ENCODE assay signal across 40 cellular contexts in genomic region chr17:3526971-3527370, GRCh38. TPM values are rescaled to one million over a fixed set of nuclear protein-coding genes. Genes with fewer than 3 reads are reported as not detected.
"Had no signal": no experiment of that assay in that cellular context is flagged by ENCODE, and none has a peak within 500 bp of the region (broad histone marks: within the 10 kb centered on the region; RNA-seq: fewer than 3 reads in every experiment).

No MANE protein-coding gene starts in this region.

- H3K27ac ChIP-seq: body of pancreas, breast epithelium, KMS-11, PC-9, RWPE1, VCaP had no signal

- H3K36me3 ChIP-seq: breast epithelium had no signal

- H2AFZ ChIP-seq: PC-9 had no signal

- FAIRE-seq: astrocyte, RCC 7860 had no signal

- H3K27me3 ChIP-seq: body of pancreas had no signal

- ATAC-seq: activated CD8-positive, alpha-beta memory T cell treated with anti-CD3 and anti-CD28 coated beads, Interleukin-2, amount 10 ng/mL, durations not matched to agents 7 days and 5 days; activated T-cell treated with anti-CD3 and anti-CD28 coated beads, Interleukin-2, amount 50 U/mL, for 72 hours; activated T-helper 17 cell treated with anti-CD3 and anti-CD28 coated beads, Interleukin-2, amount 50 U/mL, for 72 hours; body of pancreas; Right ventricle myocardium inferior had no signal

- H3K9ac ChIP-seq: KMS-11 had no signal

- H3K9me3 ChIP-seq: body of pancreas, breast epithelium had no signal

- H3K4me3 ChIP-seq: body of pancreas, breast epithelium, PC-9 had no signal

- DNase-seq: activated B cell treated with CpG ODN at 0.5 μM for 24 hours; activated CD4-positive, alpha-beta memory T cell treated with anti-CD3 and anti-CD28 coated beads, Interleukin-2, amount 10 ng/mL, durations not matched to agents 7 days and 5 days; activated CD4-positive, alpha-beta T cell treated with anti-CD3 and anti-CD28 coated beads for 4 hours; activated CD4-positive, CD25-positive, alpha-beta regulatory T cell treated with anti-CD3 and anti-CD28 coated beads, Interleukin-2, amount 50 U/mL, for 72 hours; activated CD8-positive, alpha-beta memory T cell treated with anti-CD3 and anti-CD28 coated beads for 24 hours; activated CD8-positive, alpha-beta memory T cell treated with anti-CD3 and anti-CD28 coated beads, Interleukin-2, amount 10 ng/mL, durations not matched to agents 7 days and 5 days; activated CD8-positive, alpha-beta memory T cell treated with anti-CD3 and anti-CD28 coated beads, Interleukin-2, amount 50 U/mL, for 48 hours; activated effector memory CD4-positive, alpha-beta T cell treated with anti-CD3 and anti-CD28 coated beads, Interleukin-2, amount 50 U/mL, for 16 hours; activated naive CD4-positive, alpha-beta T cell; activated naive CD4-positive, alpha-beta T cell treated with anti-CD3 and anti-CD28 coated beads, Interleukin-2, amount 50 U/mL, for 16 hours; activated naive CD8-positive, alpha-beta T cell treated with anti-CD3 and anti-CD28 coated beads for 36 hours; activated T-cell treated with anti-CD3 and anti-CD28 coated beads, Interleukin-2, amount 50 U/mL, for 1 hour; activated T-cell treated with anti-CD3 and anti-CD28 coated beads, Interleukin-2, amount 50 U/mL, for 72 hours; amniotic stem cell; body of pancreas; caudate nucleus; MM.1S; MV-4-11; NCI-H1092; NCI-H1436 treated with DMSO at 0.1 percent for 48 hours; NCI-H1694 treated with DMSO at 0.1 percent for 48 hours; NCI-H2029; NCI-H510A; NCI-H526; NCI-H748 treated with DMSO at 0.1 percent for 48 hours; NK-92 treated with Interleukin-12 subunit alpha and Interleukin-12 subunit beta, amount 100 ng/mL, for 24 hours; PC-9; SW 1271; T-helper 1 cell; T-helper 2 cell; T-helper 9 cell had no signal

- H3K4me1 ChIP-seq: body of pancreas, breast epithelium had no signal

- H3K4me2 ChIP-seq: KMS-11, PC-9 had no signal

RNA-seq across cellular contexts. Expression of gene ASPA, which starts 51.2 kb away (rescaled TPM):
- total RNA-seq: activated B cell treated with CpG ODN at 0.5 μM for 24 hours; activated CD4-positive, alpha-beta memory T cell treated with anti-CD3 and anti-CD28 coated beads, Interleukin-2, amount 10 ng/mL, durations not matched to agents 7 days and 5 days; activated CD8-positive, alpha-beta memory T cell treated with anti-CD3 and anti-CD28 coated beads, Interleukin-2, amount 10 ng/mL, durations not matched to agents 7 days and 5 days; activated naive CD8-positive, alpha-beta T cell treated with anti-CD3 and anti-CD28 coated beads for 36 hours; astrocyte; PC-9 had no signal

RNA-seq across cellular contexts. Expression of gene SPATA22, which starts 55.4 kb away (rescaled TPM):
- total RNA-seq: activated B cell treated with CpG ODN at 0.5 μM for 24 hours; activated CD4-positive, alpha-beta memory T cell treated with anti-CD3 and anti-CD28 coated beads, Interleukin-2, amount 10 ng/mL, durations not matched to agents 7 days and 5 days; activated T-helper 17 cell treated with anti-CD3 and anti-CD28 coated beads, Interleukin-2, amount 50 U/mL, for 72 hours; astrocyte; body of pancreas; LHCN-M2; PC-9 had no signal
